ENCODE assay signal across 17 cellular contexts in the genomic region with DNA sequence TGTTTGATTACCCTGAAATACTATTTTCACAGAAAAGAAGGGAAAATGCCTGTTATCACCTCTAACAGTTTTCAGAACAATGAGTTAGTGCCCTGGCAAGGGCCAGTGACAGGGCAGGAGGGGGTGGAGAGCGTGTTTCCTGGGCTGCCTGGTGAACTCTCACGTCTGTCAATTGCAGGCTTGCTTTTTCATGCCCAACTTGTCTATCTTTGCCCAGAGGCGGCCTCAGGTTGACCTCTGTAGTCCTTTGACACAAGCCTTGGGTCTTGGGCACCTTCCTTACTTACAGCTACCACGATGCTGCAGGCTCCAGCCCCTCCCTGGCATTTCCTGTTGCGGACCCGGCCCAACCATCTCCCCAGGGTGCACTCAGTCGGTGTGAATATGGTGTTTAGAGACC. TPM values are rescaled to one million over a fixed set of nuclear protein-coding genes. Genes with fewer than 3 reads are reported as not detected.
DNase-seq lines count a peak whose midpoint lies in the region; ATAC-seq, FAIRE-seq and TF ChIP-seq lines count a peak whose summit lies in the region.
"Had no signal": no experiment of that assay in that cellular context is flagged by ENCODE, and none has a peak within 500 bp of the region (broad histone marks: within the 10 kb centered on the region; RNA-seq: fewer than 3 reads in every experiment).

No MANE protein-coding gene starts in this region.

- DNase-seq in activated naive CD4-positive, alpha-beta T cell treated with anti-CD3 and anti-CD28 coated beads for 36 hours = peak; percentile 38
- no peak for DNase-seq in activated naive CD4-positive, alpha-beta T cell treated with Interleukin-2 at 50 U/mL for 16 hours
- DNase-seq in RWPE1 (ENCODE audit: low spot score) (peak; percentile 88), pancreas (peak; percentile 59 to 77 (median 64)), NCI-H1436 (lab: John Stamatoyannopoulos, UW) (no peak), GM19238 (ENCODE audit: insufficient read length, low spot score) (no peak)
- DNase-seq: activated B cell treated with CpG ODN at 0.5 μM for 24 hours; activated effector memory CD4-positive, alpha-beta T cell treated with Interleukin-2 at 50 U/mL for 16 hours; central memory CD4-positive, alpha-beta T cell; NCI-H526; SHP77 treated with DMSO at 0.1 percent for 48 hours; stimulated activated CD4-positive, alpha-beta T cell treated with anti-CD3 and anti-CD28 coated beads, Interleukin-1b, Interleukin-23, amount 100 ng/mL, for 48 hours; stimulated activated naive B cell treated with anti-CD40 and anti-IgM and Interleukin-4, amounts not matched to agents 10 μg/mL and 1 μg/mL and 100 μg/mL, for 72 hours had no signal

- CTCF ChIA-PET in activated naive CD4-positive, alpha-beta T cell treated with anti-CD3 and anti-CD28 coated beads for 36 hours (lab: Charles Lee) = interaction anchor here (1.6 kb wide), 1 partner anchor 29 kb away, joined by 4 read pairs; a partner anchor contains a TSS
- CTCF ChIA-PET in RWPE1 (lab: Yijun Ruan, JAX) = interaction anchor here (1.7 kb wide), 1 partner anchor 85 kb away, joined by 8 read pairs; no protein-coding TSS in a partner anchor

- H3K27ac ChIP-seq in RWPE1 (peak overlapping the region; percentile 97), pancreas (peak overlapping the region in 3 of 4 donors; percentile 31 to 69 (median 33))
- H3K27ac ChIP-seq: prostate gland had no signal

- H3K36me3 Mint-ChIP-seq in activated naive CD4-positive, alpha-beta T cell treated with anti-CD3 and anti-CD28 coated beads for 36 hours (ENCODE audit: low read depth) = peaks cover 12% of the 10 kb centered on the region
- peaks cover 47% of the 10 kb centered on the region for H3K36me3 Mint-ChIP-seq in dendritic cell treated with granulocyte-macrophage colony-stimulating factor and Interleukin-4, amounts not matched to agents 40 ng/mL and 50 ng/mL, for 4 days (ENCODE audit: low read depth)

- H3K27ac Mint-ChIP-seq in activated naive CD4-positive, alpha-beta T cell treated with anti-CD3 and anti-CD28 coated beads for 36 hours = peak overlapping the region; percentile 13
- peak overlapping the region; percentile 13 for H3K27ac Mint-ChIP-seq in dendritic cell treated with granulocyte-macrophage colony-stimulating factor and Interleukin-4, amounts not matched to agents 40 ng/mL and 50 ng/mL, for 4 days
- H3K27ac Mint-ChIP-seq: activated B cell treated with CpG ODN at 0.5 μM for 24 hours had no signal

- peak in 3 of 4 donors; percentile 3 to 11 (median 8) for ATAC-seq in pancreas
- ATAC-seq in HG03460 (IDR thresholded peaks at IDR 0.05; ENCODE audit: unreplicated experiment) = no peak

- H3K9me3 ChIP-seq in pancreas = no peaks in the 10 kb centered on the region
- H3K9me3 ChIP-seq: prostate gland had no signal

- H3K27me3 ChIP-seq in pancreas = no peaks in the 10 kb centered on the region

- H3K36me3 ChIP-seq in pancreas = peaks cover 0 to 19% (median 2%) of the 10 kb centered on the region in 3 donors

- H3K4me3 ChIP-seq in pancreas = no peak overlapping the region
- H3K4me3 ChIP-seq: prostate gland had no signal

- 28 to 30% methylated on average over 7 of the region's 7 CpGs for WGBS in pancreas, 2 donors

- H3K4me1 Mint-ChIP-seq in activated naive CD4-positive, alpha-beta T cell treated with anti-CD3 and anti-CD28 coated beads for 36 hours (ENCODE audit: low read depth) = peaks cover 55% of the 10 kb centered on the region
- H3K4me1 Mint-ChIP-seq in dendritic cell treated with granulocyte-macrophage colony-stimulating factor and Interleukin-4, amounts not matched to agents 40 ng/mL and 50 ng/mL, for 4 days (ENCODE audit: low read depth) = peaks cover 23% of the 10 kb centered on the region

- no peaks in the 10 kb centered on the region for H3K27me3 Mint-ChIP-seq in activated naive CD4-positive, alpha-beta T cell treated with anti-CD3 and anti-CD28 coated beads for 36 hours (ENCODE audit: low read depth)
- H3K27me3 Mint-ChIP-seq in dendritic cell treated with granulocyte-macrophage colony-stimulating factor and Interleukin-4, amounts not matched to agents 40 ng/mL and 50 ng/mL, for 4 days = peaks cover 12% of the 10 kb centered on the region
- H3K27me3 Mint-ChIP-seq: activated B cell treated with CpG ODN at 0.5 μM for 24 hours; stimulated activated naive B cell treated with anti-CD40 and anti-IgM and Interleukin-4, amounts not matched to agents 10 μg/mL and 1 μg/mL and 100 μg/mL, for 72 hours had no signal

- H3K9me3 Mint-ChIP-seq in activated naive CD4-positive, alpha-beta T cell treated with anti-CD3 and anti-CD28 coated beads for 36 hours = no peaks in the 10 kb centered on the region
- no peaks in the 10 kb centered on the region for H3K9me3 Mint-ChIP-seq in dendritic cell treated with granulocyte-macrophage colony-stimulating factor and Interleukin-4, amounts not matched to agents 40 ng/mL and 50 ng/mL, for 4 days
- H3K9me3 Mint-ChIP-seq: activated B cell treated with CpG ODN at 0.5 μM for 24 hours; mesothelial cell of epicardium; stimulated activated naive B cell treated with anti-CD40 and anti-IgM and Interleukin-4, amounts not matched to agents 10 μg/mL and 1 μg/mL and 100 μg/mL, for 72 hours had no signal

- FAIRE-seq in pancreas (lab: Jason Lieb, UNC) = no peak

- POLR2A ChIA-PET in RWPE1 (lab: Yijun Ruan, JAX; ENCODE audit: low non-redundant PET) = no interaction called here

- intact Hi-C loops in activated naive CD4-positive, alpha-beta T cell treated with anti-CD3 and anti-CD28 coated beads for 36 hours (cut with micrococcal nuclease) = loop anchor here (2.0 kb wide), 1 partner anchor 87 kb away; no protein-coding TSS in a partner anchor
- intact Hi-C loops in dendritic cell treated with granulocyte-macrophage colony-stimulating factor and Interleukin-4, amounts not matched to agents 40 ng/mL and 50 ng/mL, for 4 days (cut with micrococcal nuclease) = no loop called here
- intact Hi-C loops in pancreas (cut with DNase I) = no loop called here

- no peak overlapping the region for H3K4me3 Mint-ChIP-seq in activated naive CD4-positive, alpha-beta T cell treated with anti-CD3 and anti-CD28 coated beads for 36 hours
- no peak overlapping the region for H3K4me3 Mint-ChIP-seq in dendritic cell treated with granulocyte-macrophage colony-stimulating factor and Interleukin-4, amounts not matched to agents 40 ng/mL and 50 ng/mL, for 4 days
- H3K4me3 Mint-ChIP-seq: activated B cell treated with CpG ODN at 0.5 μM for 24 hours, mesothelial cell of epicardium had no signal

- TF ChIP-seq CTCF in RWPE1 (conservative IDR thresholded peaks at IDR 0.05; ENCODE audit: low read depth) (no peak), pancreas (IDR thresholded peaks at IDR 0.05) (no peak)

- peaks cover 21 to 52% (median 37%) of the 10 kb centered on the region in 3 donors for H3K4me1 ChIP-seq in pancreas
- H3K4me1 ChIP-seq: prostate gland had no signal

RNA-seq across cellular contexts. Expression of a gene that starts 2.2 kb away (rescaled TPM):
- 1 to 10 TPM; 2.1 to 2.2 TPM for total RNA-seq in activated naive CD4-positive, alpha-beta T cell treated with anti-CD3 and anti-CD28 coated beads for 36 hours
- total RNA-seq in pancreas = over 10,000 TPM; 11,290 to 24,413 (median 19,239) TPM
- 1,000 to 10,000 TPM; 2,560 to 4,565 TPM for polyA plus RNA-seq in pancreas

RNA-seq across cellular contexts. Expression of a gene that starts 28.8 kb away (rescaled TPM):
- 100 to 1,000 TPM; 102 to 108 TPM for total RNA-seq in activated naive CD4-positive, alpha-beta T cell treated with anti-CD3 and anti-CD28 coated beads for 36 hours
- 10 to 100 TPM; 17.4 to 33.0 (median 23.2) TPM for total RNA-seq in pancreas
- polyA plus RNA-seq in pancreas = 10 to 100 TPM; 67.2 to 68.5 TPM

Comparison
In these comparisons a context has a peak if more than half of its experiments do, and no peak if none do; other contexts are left out.
1. DNase-seq: peak in activated naive CD4-positive, alpha-beta T cell treated with anti-CD3 and anti-CD28 coated beads for 36 hours (single experiment), RWPE1 (single experiment) and pancreas (6 of 6); none in activated naive CD4-positive, alpha-beta T cell treated with Interleukin-2 at 50 U/mL for 16 hours (single experiment), NCI-H1436 (single experiment) and GM19238 (single experiment).
2. RNA of a gene that starts 2.2 kb away (total RNA-seq): 11,290 to 24,413 TPM in pancreas; 2.1 to 2.2 TPM in activated naive CD4-positive, alpha-beta T cell treated with anti-CD3 and anti-CD28 coated beads for 36 hours; every median in the first group is over 1,000 times any median in the second.